Comparison of ENCODE assay signal across 25 cellular contexts in the genomic region with DNA sequence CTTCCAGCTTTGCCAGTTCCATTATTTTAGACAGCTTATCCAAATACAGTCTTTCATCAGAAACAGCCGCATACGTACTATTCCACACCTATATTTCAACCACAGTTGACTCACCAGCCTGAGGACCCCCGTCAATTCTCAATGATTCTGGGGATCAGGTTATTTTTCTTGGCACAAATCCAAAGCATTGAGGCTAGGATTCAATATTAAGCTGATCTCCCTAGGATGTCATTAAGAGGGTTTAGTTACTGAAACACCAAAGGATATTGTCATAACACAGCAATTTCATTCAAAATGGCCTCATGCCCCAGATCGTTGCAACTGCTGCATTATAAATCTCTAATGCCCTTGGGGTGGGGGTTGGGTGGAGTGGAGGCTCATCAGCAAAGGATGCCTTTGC.
DNase-seq lines count a peak whose midpoint lies in the region; ATAC-seq and TF ChIP-seq lines count a peak whose summit lies in the region.
"Had no signal": no experiment of that assay in that cellular context is flagged by ENCODE, and none has a peak within 500 bp of the region (broad histone marks: within the 10 kb centered on the region; RNA-seq: fewer than 3 reads in every experiment).

No MANE protein-coding gene starts in this region.

- no peaks in the 10 kb centered on the region for H3K9me3 Mint-ChIP-seq in nephron

- H3K36me3 Mint-ChIP-seq in nephron (ENCODE audit: low read depth) = no peaks in the 10 kb centered on the region

- peak overlapping the region; percentile 58; the same call in 1 of the 2 replicates for H3K27ac ChIP-seq in HEK293 (ENCODE audit: extremely low read depth, low read depth, low read length)
- H3K27ac ChIP-seq: A549, HL-60, Peyer's patch had no signal

- H3K27me3 Mint-ChIP-seq in nephron (ENCODE audit: low read depth) = peaks cover 4% of the 10 kb centered on the region
- H3K27me3 Mint-ChIP-seq: B cell had no signal

- CTCF ChIA-PET in HEK293 (lab: Yijun Ruan, JAX) = interaction anchor here (0.6 to 1.2 kb wide), 2 partner anchors 36 to 228 kb away, joined by 3 read pairs; no protein-coding TSS in a partner anchor

- TF ChIP-seq CTCF in HEK293 (tag by site-specific recombination; IDR thresholded peaks at IDR 0.05) (no peak), astrocyte of the cerebellum (IDR thresholded peaks at IDR 0.05; ENCODE audit: low read depth, low read length, missing control alignments) (no peak), nephron (IDR thresholded peaks at IDR 0.05; ENCODE audit: unreplicated experiment in 3 of 3) (no peak)

- no peak overlapping the region for H3K4me3 Mint-ChIP-seq in nephron
- H3K4me3 Mint-ChIP-seq: B cell, CD14-positive monocyte had no signal

- in situ Hi-C loops in astrocyte of the cerebellum (cut with HindIII; ENCODE audit: low sequenced_read_pairs) = no loop called here

- no peaks in the 10 kb centered on the region for H3K36me3 ChIP-seq in HEK293 (ENCODE audit: control insufficient read depth in 2 of 2, insufficient read depth in 1 of 2, low read length in 2 of 2)
- H3K36me3 ChIP-seq: Peyer's patch had no signal

- peaks cover 50% of the 10 kb centered on the region for H3K4me1 ChIP-seq in HEK293 (ENCODE audit: control insufficient read depth, insufficient read depth, low read length)

- no peak overlapping the region for H3K4me3 ChIP-seq in HEK293 (ENCODE audit: low read depth, low read length)
- no peak overlapping the region for H3K4me3 ChIP-seq in astrocyte of the cerebellum (ENCODE audit: low read depth, low read length)
- H3K4me3 ChIP-seq: A549, Peyer's patch had no signal

- POLR2A ChIA-PET in HEK293 (lab: Yijun Ruan, JAX) = interaction anchor here (1.7 kb wide), 1 partner anchor 215 kb away, joined by 4 read pairs; a partner anchor contains a TSS

- ATAC-seq in GM18873 (IDR thresholded peaks at IDR 0.05; ENCODE audit: low FRiP score, unreplicated experiment) = no peak
- ATAC-seq: A549, Right ventricle myocardium inferior had no signal

- no peaks in the 10 kb centered on the region for H3K9me3 ChIP-seq in HEK293 (ENCODE audit: control insufficient read depth, insufficient read depth, low read depth, low read length)
- H3K9me3 ChIP-seq: A549, Peyer's patch had no signal

- peaks cover 51% of the 10 kb centered on the region for H3K4me1 Mint-ChIP-seq in nephron

- peak; percentile 8 for DNase-seq in Daoy (ENCODE audit: low read depth)
- DNase-seq in astrocyte of the cerebellum (ENCODE audit: low read depth) = peak; percentile 47
- DNase-seq in SIG-M5 (lab: John Stamatoyannopoulos, UW) = no peak
- DNase-seq in occipital lobe (lab: John Stamatoyannopoulos, UW) = no peak
- DNase-seq: DMS53, EL, GF-D8, GOT3, HCEC 1CT, KG1, MV-4-11, NCI-H1417, NCI-H1694 treated with DMSO at 0.1 percent for 48 hours, NCI-H2081 treated with DMSO at 0.1 percent for 48 hours, NCI-H510A, NCI-H748 treated with DMSO at 0.1 percent for 48 hours, Peyer's patch had no signal

- peak overlapping the region in 2 of 3 experiments; percentile 16 to 26 for H3K27ac Mint-ChIP-seq in nephron
- H3K27ac Mint-ChIP-seq: B cell had no signal

TF ChIP-seq in HEK293, 187 proteins besides CTCF, POLR2A, EP300 and RAD21 (continues in another document):
- TF ChIP-seq ZNF561 (tag by site-specific recombination; IDR thresholded peaks at IDR 0.05; ENCODE audit: borderline replicate concordance) (peak; percentile 71), ZNF843 (tag by site-specific recombination; IDR thresholded peaks at IDR 0.05) (peak; percentile 48; the same call in 1 of the 2 replicates), ZNF121 (tag by site-specific recombination; IDR thresholded peaks at IDR 0.05) (no peak), ZNF747 (tag by site-specific recombination; IDR thresholded peaks at IDR 0.05) (no peak), ZNF302 (tag by site-specific recombination; IDR thresholded peaks at IDR 0.05; ENCODE audit: low read depth) (no peak), MZF1 (tag by site-specific recombination; IDR thresholded peaks at IDR 0.05; ENCODE audit: borderline replicate concordance) (peak; percentile 75), ZIC2 (tag by site-specific recombination; IDR thresholded peaks at IDR 0.05) (peak; percentile 56), KLF9 (tag by site-specific recombination; IDR thresholded peaks at IDR 0.05; ENCODE audit: low read depth) (no peak), ZNF777 (tag by site-specific recombination; IDR thresholded peaks at IDR 0.05; ENCODE audit: borderline replicate concordance) (no peak), HOXD13 (CRISPR knock-in tag; IDR thresholded peaks at IDR 0.05; ENCODE audit: borderline replicate concordance) (no peak), ZNF138 (tag by site-specific recombination; IDR thresholded peaks at IDR 0.05; ENCODE audit: borderline replicate concordance) (no peak), SP3 (tag by site-specific recombination; IDR thresholded peaks at IDR 0.05) (no peak), ZNF157 (tag by site-specific recombination; IDR thresholded peaks at IDR 0.05) (no peak), ZNF621 (tag by site-specific recombination; IDR thresholded peaks at IDR 0.05) (no peak), YY2 (tag by site-specific recombination; IDR thresholded peaks at IDR 0.05) (peak; percentile 27; the same call in 1 of the 2 replicates), ZBTB17 (tag by site-specific recombination; IDR thresholded peaks at IDR 0.05) (no peak)
- TF ChIP-seq, protein P1, sequence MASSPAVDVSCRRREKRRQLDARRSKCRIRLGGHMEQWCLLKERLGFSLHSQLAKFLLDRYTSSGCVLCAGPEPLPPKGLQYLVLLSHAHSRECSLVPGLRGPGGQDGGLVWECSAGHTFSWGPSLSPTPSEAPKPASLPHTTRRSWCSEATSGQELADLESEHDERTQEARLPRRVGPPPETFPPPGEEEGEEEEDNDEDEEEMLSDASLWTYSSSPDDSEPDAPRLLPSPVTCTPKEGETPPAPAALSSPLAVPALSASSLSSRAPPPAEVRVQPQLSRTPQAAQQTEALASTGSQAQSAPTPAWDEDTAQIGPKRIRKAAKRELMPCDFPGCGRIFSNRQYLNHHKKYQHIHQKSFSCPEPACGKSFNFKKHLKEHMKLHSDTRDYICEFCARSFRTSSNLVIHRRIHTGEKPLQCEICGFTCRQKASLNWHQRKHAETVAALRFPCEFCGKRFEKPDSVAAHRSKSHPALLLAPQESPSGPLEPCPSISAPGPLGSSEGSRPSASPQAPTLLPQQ (tag by site-specific recombination; IDR thresholded peaks at IDR 0.05) = peak; percentile 39; the same call in 1 of the 2 replicates
- TF ChIP-seq, protein P2, sequence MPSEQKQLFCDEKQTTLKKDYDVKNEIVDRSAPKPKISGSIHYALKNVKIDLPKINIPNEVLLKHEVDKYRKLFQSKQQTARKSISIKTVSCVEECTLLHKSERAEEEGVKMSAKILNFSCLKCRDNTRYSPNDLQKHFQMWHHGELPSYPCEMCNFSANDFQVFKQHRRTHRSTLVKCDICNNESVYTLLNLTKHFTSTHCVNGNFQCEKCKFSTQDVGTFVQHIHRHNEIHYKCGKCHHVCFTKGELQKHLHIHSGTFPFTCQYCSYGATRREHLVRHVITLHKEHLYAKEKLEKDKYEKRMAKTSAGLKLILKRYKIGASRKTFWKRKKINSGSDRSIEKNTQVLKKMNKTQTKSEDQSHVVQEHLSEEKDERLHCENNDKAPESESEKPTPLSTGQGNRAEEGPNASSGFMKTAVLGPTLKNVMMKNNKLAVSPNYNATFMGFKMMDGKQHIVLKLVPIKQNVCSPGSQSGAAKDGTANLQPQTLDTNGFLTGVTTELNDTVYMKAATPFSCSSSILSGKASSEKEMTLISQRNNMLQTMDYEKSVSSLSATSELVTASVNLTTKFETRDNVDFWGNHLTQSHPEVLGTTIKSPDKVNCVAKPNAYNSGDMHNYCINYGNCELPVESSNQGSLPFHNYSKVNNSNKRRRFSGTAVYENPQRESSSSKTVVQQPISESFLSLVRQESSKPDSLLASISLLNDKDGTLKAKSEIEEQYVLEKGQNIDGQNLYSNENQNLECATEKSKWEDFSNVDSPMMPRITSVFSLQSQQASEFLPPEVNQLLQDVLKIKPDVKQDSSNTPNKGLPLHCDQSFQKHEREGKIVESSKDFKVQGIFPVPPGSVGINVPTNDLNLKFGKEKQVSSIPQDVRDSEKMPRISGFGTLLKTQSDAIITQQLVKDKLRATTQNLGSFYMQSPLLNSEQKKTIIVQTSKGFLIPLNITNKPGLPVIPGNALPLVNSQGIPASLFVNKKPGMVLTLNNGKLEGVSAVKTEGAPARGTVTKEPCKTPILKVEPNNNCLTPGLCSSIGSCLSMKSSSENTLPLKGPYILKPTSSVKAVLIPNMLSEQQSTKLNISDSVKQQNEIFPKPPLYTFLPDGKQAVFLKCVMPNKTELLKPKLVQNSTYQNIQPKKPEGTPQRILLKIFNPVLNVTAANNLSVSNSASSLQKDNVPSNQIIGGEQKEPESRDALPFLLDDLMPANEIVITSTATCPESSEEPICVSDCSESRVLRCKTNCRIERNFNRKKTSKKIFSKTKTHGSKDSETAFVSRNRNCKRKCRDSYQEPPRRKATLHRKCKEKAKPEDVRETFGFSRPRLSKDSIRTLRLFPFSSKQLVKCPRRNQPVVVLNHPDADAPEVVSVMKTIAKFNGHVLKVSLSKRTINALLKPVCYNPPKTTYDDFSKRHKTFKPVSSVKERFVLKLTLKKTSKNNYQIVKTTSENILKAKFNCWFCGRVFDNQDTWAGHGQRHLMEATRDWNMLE (tag by site-specific recombination; conservative IDR thresholded peaks at IDR 0.05; ENCODE audit: low read depth) = 0 out of 2 replicates have a peak, but pooled peaks have one; percentile 18

Comparison
In these comparisons a context has a peak if more than half of its experiments do, and no peak if none do; other contexts are left out.
1. DNase-seq: peak in Daoy (single experiment) and astrocyte of the cerebellum (single experiment); none in SIG-M5 (single experiment) and occipital lobe (single experiment).